29 cellular contexts compared by ENCODE assay signal in the genomic region with DNA sequence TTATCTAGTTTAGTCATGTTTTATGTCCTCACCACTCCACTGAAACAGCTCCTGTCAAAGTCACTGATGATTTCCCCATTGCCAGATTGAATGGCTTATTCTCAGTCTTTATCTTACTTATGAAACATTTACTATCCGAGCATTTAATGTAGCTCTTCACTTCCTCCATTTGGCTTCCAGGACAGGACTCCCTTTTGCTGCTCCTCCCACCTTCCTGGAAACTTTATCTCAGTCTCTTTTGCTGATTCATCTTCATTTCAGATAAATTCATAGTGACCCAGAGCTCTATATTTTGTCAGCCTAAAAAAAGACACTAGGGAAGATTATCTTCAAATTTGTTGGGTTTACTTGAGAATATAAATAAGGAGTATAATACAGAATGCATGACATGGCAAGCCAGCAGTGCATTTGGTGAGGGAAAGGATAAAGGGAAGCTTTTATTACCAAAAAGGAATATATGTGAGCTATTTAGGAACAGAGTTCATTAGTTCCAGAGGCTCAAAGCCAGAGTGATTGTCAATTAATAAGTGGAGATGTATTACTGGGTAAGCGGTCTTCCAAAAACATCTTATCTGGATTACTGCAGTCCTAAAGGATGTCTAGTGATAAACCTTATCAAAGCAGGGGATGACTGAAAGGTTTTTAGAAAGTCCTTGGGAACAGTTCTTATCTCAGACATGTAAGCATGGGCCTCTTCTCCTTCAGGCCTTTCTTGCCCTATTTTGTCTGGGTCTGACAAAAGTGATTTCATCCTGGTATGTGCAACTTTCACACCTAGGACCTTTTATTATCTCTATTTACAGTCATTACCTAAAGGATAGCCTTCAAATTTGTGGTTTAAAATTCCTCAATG. TPM values are rescaled to one million over a fixed set of nuclear protein-coding genes. Genes with fewer than 3 reads are reported as not detected.
A peak's percentile ranks its signal among the peaks of the same experiment; 100 is the strongest.
DNase-seq lines count a peak whose midpoint lies in the region; ATAC-seq, FAIRE-seq and TF ChIP-seq lines count a peak whose summit lies in the region.
"Had no signal": no experiment of that assay in that cellular context is flagged by ENCODE, and none has a peak within 500 bp of the region (broad histone marks: within the 10 kb centered on the region; RNA-seq: fewer than 3 reads in every experiment).

No MANE protein-coding gene starts in this region.

- H3K9ac ChIP-seq in K562 (ENCODE audit: insufficient read depth in 1 of 2, low read depth in 2 of 2, low read length in 2 of 2) = peak overlapping the region in 1 of 2 experiments; percentile 59; a peak in 3 of 4 replicates

- ATAC-seq in activated CD4-positive, alpha-beta T cell treated with anti-CD3 and anti-CD28 coated beads for 36 hours = peak; percentile 45
- ATAC-seq in K562 = peak; percentile 86
- ATAC-seq in omental fat pad (ENCODE audit: low FRiP score) = peak; percentile 62
- ATAC-seq in GM21528 (IDR thresholded peaks at IDR 0.05; ENCODE audit: low FRiP score, unreplicated experiment) = no peak
- ATAC-seq in GM18868 (IDR thresholded peaks at IDR 0.05; ENCODE audit: unreplicated experiment) = no peak
- no peak for ATAC-seq in lower lobe of right lung

- no peaks in the 10 kb centered on the region for H3K79me2 ChIP-seq in K562 (ENCODE audit: control insufficient read depth, insufficient read depth, low read length)

- H3K9me1 ChIP-seq in K562 (ENCODE audit: control insufficient read depth, insufficient read depth, low read length) = no peaks in the 10 kb centered on the region

- TF ChIP-seq CTCF in K562 (IDR thresholded peaks at IDR 0.05 in 2 of 3, conservative IDR thresholded peaks at IDR 0.05 in 1 of 3; ENCODE audit: insufficient read depth in 2 of 3, low read depth in 1 of 3, low read length in 3 of 3) = no peak
- no peak for TF ChIP-seq CTCF in omental fat pad (IDR thresholded peaks at IDR 0.05)
- TF ChIP-seq CTCF in lower lobe of right lung (IDR thresholded peaks at IDR 0.05) = no peak

- DNase-seq in activated CD4-positive, alpha-beta T cell treated with anti-CD3 and anti-CD28 coated beads for 36 hours = no peak
- no peak for DNase-seq in activated CD4-positive, alpha-beta T cell treated with anti-CD3 and anti-CD28 coated beads for 4 hours
- peak; percentile 56 for DNase-seq in NCI-H226
- peak; percentile 32 to 76 (median 48) for DNase-seq in K562 (ENCODE audit: extremely low read depth in 1 of 4, low spot score in 3 of 4)
- DNase-seq in omental fat pad (ENCODE audit: low spot score) = no peak
- no peak for DNase-seq in lower lobe of right lung
- DNase-seq: 8988T; activated CD8-positive, alpha-beta memory T cell treated with anti-CD3 and anti-CD28 coated beads, Interleukin-2, amount 50 U/mL, for 4 hours; activated gamma-delta T cell treated with Interleukin-2 at 50 U/mL for 16 hours; amniotic stem cell; CD4-positive, alpha-beta memory T cell; DMS153; endodermal cell; esophagus squamous epithelium; GOT3; KG1; MM.1S; NCI-H526; SJCRH30 had no signal

- no peaks in the 10 kb centered on the region for H4K20me1 ChIP-seq in K562 (replicated peaks; ENCODE audit: control insufficient read depth, insufficient read depth, low read length)

- no peak overlapping the region for H3K4me3 Mint-ChIP-seq in activated CD4-positive, alpha-beta T cell treated with anti-CD3 and anti-CD28 coated beads for 36 hours
- H3K4me3 Mint-ChIP-seq: CD4-positive, alpha-beta memory T cell; endodermal cell; type B pancreatic cell had no signal

- TF ChIP-seq RAD21 in K562 (CRISPR knock-in tag; conservative IDR thresholded peaks at IDR 0.05 in 1 of 2, IDR thresholded peaks at IDR 0.05 in 1 of 2) = no peak

- no peaks in the 10 kb centered on the region for H3K27me3 ChIP-seq in K562 (ENCODE audit: control insufficient read depth in 2 of 2, insufficient read depth in 2 of 2, low read length in 2 of 2)
- no peaks in the 10 kb centered on the region for H3K27me3 ChIP-seq in lower lobe of right lung (ENCODE audit: low read depth)
- H3K27me3 ChIP-seq: breast epithelium, esophagus squamous epithelium, neutrophil, SJCRH30 had no signal

- H3K27ac Mint-ChIP-seq in activated CD4-positive, alpha-beta T cell treated with anti-CD3 and anti-CD28 coated beads for 36 hours = no peak overlapping the region
- H3K27ac Mint-ChIP-seq: CD4-positive, alpha-beta memory T cell; endodermal cell; type B pancreatic cell had no signal

- peaks cover 1% of the 10 kb centered on the region for H3K36me3 Mint-ChIP-seq in activated CD4-positive, alpha-beta T cell treated with anti-CD3 and anti-CD28 coated beads for 36 hours (ENCODE audit: low read depth)
- H3K36me3 Mint-ChIP-seq: CD4-positive, alpha-beta memory T cell; type B pancreatic cell had no signal

- H3K4me1 ChIP-seq in K562 (replicated peaks in 1 of 2; ENCODE audit: control insufficient read depth in 2 of 2, insufficient read depth in 2 of 2, low read length in 2 of 2) = peaks cover 16 to 39% of the 10 kb centered on the region in 2 experiments
- H3K4me1 ChIP-seq in lower lobe of right lung = no peaks in the 10 kb centered on the region
- H3K4me1 ChIP-seq: breast epithelium, esophagus squamous epithelium, SJCRH30 had no signal

- H3K27ac ChIP-seq in K562 (ENCODE audit: extremely low read depth, low read depth, low read length) (peak overlapping the region; percentile 79), lower lobe of right lung (no peak overlapping the region)
- H3K27ac ChIP-seq: breast epithelium, esophagus squamous epithelium, neutrophil, SJCRH30 had no signal

- H3K9me3 ChIP-seq in K562 (replicated peaks; ENCODE audit: control insufficient read depth, insufficient read depth, low read depth, low read length) = no peaks in the 10 kb centered on the region
- no peaks in the 10 kb centered on the region for H3K9me3 ChIP-seq in lower lobe of right lung
- H3K9me3 ChIP-seq: breast epithelium, esophagus squamous epithelium, neutrophil, SJCRH30 had no signal

- peak overlapping the region; percentile 61 for H2AFZ ChIP-seq in K562 (ENCODE audit: low read depth, low read length)

- no peak overlapping the region for H3K4me3 ChIP-seq in K562
- no peak overlapping the region for H3K4me3 ChIP-seq in lower lobe of right lung
- H3K4me3 ChIP-seq: breast epithelium, esophagus squamous epithelium, SJCRH30 had no signal

- peaks cover 24% of the 10 kb centered on the region for H3K4me1 Mint-ChIP-seq in activated CD4-positive, alpha-beta T cell treated with anti-CD3 and anti-CD28 coated beads for 36 hours
- H3K4me1 Mint-ChIP-seq: endodermal cell had no signal

- peak; percentile 75 for FAIRE-seq in K562 (lab: Jason Lieb, UNC)
- FAIRE-seq: G401.6 had no signal

- H3K9me3 Mint-ChIP-seq in activated CD4-positive, alpha-beta T cell treated with anti-CD3 and anti-CD28 coated beads for 36 hours (ENCODE audit: low read depth) = no peaks in the 10 kb centered on the region
- H3K9me3 Mint-ChIP-seq: CD4-positive, alpha-beta memory T cell; endodermal cell; type B pancreatic cell had no signal

- in situ Hi-C loops in K562 (cut with MboI) = no loop called here

- H3K4me2 ChIP-seq in K562 (ENCODE audit: insufficient read depth, low read length) = peak overlapping the region; percentile 42; the same call in 1 of the 2 replicates

- intact Hi-C loops in activated CD4-positive, alpha-beta T cell treated with anti-CD3 and anti-CD28 coated beads for 36 hours (cut with DNase I, micrococcal nuclease) = loop anchor here (1.0 to 5.0 kb wide), 3 partner anchors 26 to 141 kb away; a partner anchor contains a TSS
- intact Hi-C loops in K562 (cut with micrococcal nuclease) = loop anchor here (2.0 kb wide), 1 partner anchor 19 kb away; no protein-coding TSS in a partner anchor
- intact Hi-C loops in lower lobe of right lung (cut with DNase I) = no loop called here

- WGBS in K562 (ENCODE audit: insufficient coverage, low coverage, missing lambda C conversion rate) = 0% methylated on average over 2 of the region's 2 CpGs

- TF ChIP-seq EP300 in K562 (IDR thresholded peaks at IDR 0.05; ENCODE audit: low read length) = peak; percentile 78

- H3K36me3 ChIP-seq in K562 (ENCODE audit: control insufficient read depth, insufficient read depth, low read length) = no peaks in the 10 kb centered on the region
- no peaks in the 10 kb centered on the region for H3K36me3 ChIP-seq in lower lobe of right lung
- H3K36me3 ChIP-seq: breast epithelium, esophagus squamous epithelium, neutrophil, SJCRH30 had no signal

- POLR2A ChIA-PET in activated CD4-positive, alpha-beta T cell treated with anti-CD3 and anti-CD28 coated beads for 36 hours (lab: Charles Lee) = interaction anchor here (0.6 to 1.0 kb wide), 4 partner anchors 17 to 23 kb away, joined by 3 to 9 read pairs (median 5); no protein-coding TSS in a partner anchor
- POLR2A ChIA-PET in K562 (lab: Yijun Ruan, JAX) = interaction anchor here (1.0 to 2.7 kb wide), 8 partner anchors 8 to 33 kb away, joined by 3 to 7 read pairs (median 4); no protein-coding TSS in a partner anchor

- CTCF ChIA-PET in activated CD4-positive, alpha-beta T cell treated with anti-CD3 and anti-CD28 coated beads for 36 hours (lab: Charles Lee) = interaction anchor here (0.6 to 3.6 kb wide), 11 partner anchors 13 to 142 kb away, joined by 3 to 37 read pairs (median 3); no protein-coding TSS in a partner anchor
- CTCF ChIA-PET in K562 (lab: Yijun Ruan, JAX; ENCODE audit: low intra/inter-chr PET ratio) = interaction anchor here (0.6 kb wide), 1 partner anchor 281 kb away, joined by 3 read pairs; no protein-coding TSS in a partner anchor

- no peak for TF ChIP-seq POLR2A in K562 (conservative IDR thresholded peaks at IDR 0.05)

- no peaks in the 10 kb centered on the region for H3K27me3 Mint-ChIP-seq in activated CD4-positive, alpha-beta T cell treated with anti-CD3 and anti-CD28 coated beads for 36 hours
- H3K27me3 Mint-ChIP-seq: CD4-positive, alpha-beta memory T cell; type B pancreatic cell had no signal

- BruUV-seq in K562 (replicated peaks; lab: Mats Ljungman, UMichigan) = no TSS peak

RNA-seq across cellular contexts. Expression of a gene that starts 25.6 kb away (rescaled TPM):
- total RNA-seq in activated CD4-positive, alpha-beta T cell treated with anti-CD3 and anti-CD28 coated beads for 36 hours = 1 to 10 TPM; 7.1 to 9.3 TPM
- total RNA-seq in K562 (2011; cell fraction: chromatin; rRNA removed; ENCODE audit: low replicate concordance) = 7.6 and 32.5 TPM in 2 replicates
- 3.3 and 8.6 TPM in 2 replicates for total RNA-seq in K562 (2011; cell fraction: nucleolus; rRNA removed)
- total RNA-seq in K562 (2011; cell fraction: nucleoplasm; rRNA removed) = 12.7 and 14.7 TPM in 2 replicates
- total RNA-seq in K562 (2014; rRNA removed) (22.8 and 23.0 TPM in 2 replicates), K562 (2014; rRNA removed; fragmentation: Illumina TruSeq; extraction: Trizol) (50.3 and 64.1 TPM in 2 replicates), K562 (2015; rRNA removed; fragmentation: Illumina TruSeq; extraction: Trizol) (51.0 and 52.7 TPM in 2 replicates), K562 (2021) (23.8 and 24.7 TPM in 2 replicates), omental fat pad (under 1 TPM in 2 of 4 donors, not detected in 2; 0.19 to 0.32 TPM), lower lobe of right lung (0.18 TPM)
- polyA plus RNA-seq in K562 (2011; rRNA removed) (4.4 and 25.7 TPM in 2 replicates), K562 (2014; fragmentation: Illumina TruSeq; extraction: Trizol) (34.8 and 38.9 TPM in 2 replicates), K562 (2014; fragmentation: Nextera tagmentation; extraction: Ambion mirVana) (1 to 10 TPM; 5.5 to 7.0 TPM), K562 (2014; rRNA removed) (17.2 and 22.0 TPM in 2 replicates)
- 0.69 and 13.2 TPM in 2 replicates for polyA plus RNA-seq in K562 (2011; cell fraction: cytosol; rRNA removed)
- polyA plus RNA-seq in K562 (2011; cell fraction: nucleus; rRNA removed) = 0.92 and 9.7 TPM in 2 replicates
- 13.3 and 38.2 TPM in 2 replicates for polyA plus RNA-seq in K562 (2012)
- 5.8 and 59.8 TPM in 2 replicates for polyA minus RNA-seq in K562 (2011; rRNA and poly(A)+ RNA removed)
- polyA minus RNA-seq in K562 (2011; cell fraction: cytosol; rRNA and poly(A)+ RNA removed) = 2.8 and 10.3 TPM in 2 replicates
- 1.2 and 25.8 TPM in 2 replicates for polyA minus RNA-seq in K562 (2011; cell fraction: nucleus; rRNA and poly(A)+ RNA removed)
- total RNA-seq: breast epithelium, endodermal cell, glomerular endothelial cell, kidney epithelial cell, lung microvascular endothelial cell, pulmonary artery endothelial cell, SJCRH30 had no signal

RNA-seq across cellular contexts. Expression of a gene that starts 57.1 kb away (rescaled TPM):
- under 1 TPM in 1 of 2 experiments, not detected in 1; 0.11 TPM for total RNA-seq in activated CD4-positive, alpha-beta T cell treated with anti-CD3 and anti-CD28 coated beads for 36 hours
- not detected in 2 replicates for total RNA-seq in K562 (2011; cell fraction: chromatin; rRNA removed; ENCODE audit: low replicate concordance)
- total RNA-seq in K562 (2011; cell fraction: nucleolus; rRNA removed) = not detected in 2 replicates
- not detected in 2 replicates for total RNA-seq in K562 (2011; cell fraction: nucleoplasm; rRNA removed)
- not detected in 2 replicates for total RNA-seq in K562 (2014; rRNA removed)
- total RNA-seq in K562 (2014; rRNA removed; fragmentation: Illumina TruSeq; extraction: Trizol) = not detected in 2 replicates
- not detected in 2 replicates for total RNA-seq in K562 (2015; rRNA removed; fragmentation: Illumina TruSeq; extraction: Trizol)
- total RNA-seq in K562 (2021) = 0.18 TPM in 1 of 2 replicates, not detected in the other
- polyA plus RNA-seq in K562 (2011; rRNA removed) = not detected in 2 replicates
- not detected in 2 replicates for polyA plus RNA-seq in K562 (2011; cell fraction: cytosol; rRNA removed)
- polyA plus RNA-seq in K562 (2011; cell fraction: nucleus; rRNA removed) = not detected in 2 replicates
- not detected in 2 replicates for polyA plus RNA-seq in K562 (2012)
- not detected in 2 replicates for polyA plus RNA-seq in K562 (2014; fragmentation: Illumina TruSeq; extraction: Trizol)
- not detected for polyA plus RNA-seq in K562 (2014; fragmentation: Nextera tagmentation; extraction: Ambion mirVana)
- not detected in 2 replicates for polyA plus RNA-seq in K562 (2014; rRNA removed)
- not detected in 2 replicates for polyA minus RNA-seq in K562 (2011; rRNA and poly(A)+ RNA removed)
- not detected in 2 replicates for polyA minus RNA-seq in K562 (2011; cell fraction: cytosol; rRNA and poly(A)+ RNA removed)
- polyA minus RNA-seq in K562 (2011; cell fraction: nucleus; rRNA and poly(A)+ RNA removed) = not detected in 2 replicates
- not detected for total RNA-seq in omental fat pad
- 2.2 TPM for total RNA-seq in lower lobe of right lung
- total RNA-seq: breast epithelium; CD4-positive, alpha-beta memory T cell; endodermal cell; esophagus squamous epithelium; glomerular endothelial cell; kidney epithelial cell; lung microvascular endothelial cell; pulmonary artery endothelial cell had no signal
- polyA plus RNA-seq: CD4-positive, alpha-beta memory T cell had no signal

Comparison
In these comparisons a context has a peak if more than half of its experiments do, and no peak if none do; other contexts are left out.
1. ATAC-seq: peak in activated CD4-positive, alpha-beta T cell treated with anti-CD3 and anti-CD28 coated beads for 36 hours (single experiment), K562 (single experiment) and omental fat pad (single experiment); none in GM21528 (single experiment), GM18868 (single experiment) and lower lobe of right lung (0 of 2).
2. DNase-seq: peak in NCI-H226 (single experiment) and K562 (4 of 4); none in activated CD4-positive, alpha-beta T cell treated with anti-CD3 and anti-CD28 coated beads for 36 hours (single experiment), activated CD4-positive, alpha-beta T cell treated with anti-CD3 and anti-CD28 coated beads for 4 hours (0 of 2), omental fat pad (single experiment) and lower lobe of right lung (single experiment).